In genomic region chr10:61460835-61461234, GRCh38 we compare ENCODE assay signal across 26 cellular contexts. TPM values are rescaled to one million over a fixed set of nuclear protein-coding genes. Genes with fewer than 3 reads are reported as not detected.
DNase-seq lines count a peak whose midpoint lies in the region; ATAC-seq, FAIRE-seq and TF ChIP-seq lines count a peak whose summit lies in the region.
"Had no signal": no experiment of that assay in that cellular context is flagged by ENCODE, and none has a peak within 500 bp of the region (broad histone marks: within the 10 kb centered on the region; RNA-seq: fewer than 3 reads in every experiment).

No MANE protein-coding gene starts in this region.

- TF ChIP-seq POLR2A in K562 (conservative IDR thresholded peaks at IDR 0.05): no peak

- H3K27ac ChIP-seq in Panc1 (ENCODE audit: low read length) (peak overlapping the region; percentile 58; the same call in 1 of the 2 replicates), K562 (ENCODE audit: extremely low read depth, low read depth, low read length) (no peak overlapping the region), foreskin keratinocyte (no peak overlapping the region)
- H3K27ac ChIP-seq: A549; BLaER1 treated with 17β-estradiol and CSF1 and Interleukin-3, amounts not matched to agents 10 nM and 100 nM had no signal

- no peaks in the 10 kb centered on the region for H3K79me2 ChIP-seq in K562 (ENCODE audit: control insufficient read depth, insufficient read depth, low read length)

- BruUV-seq in Panc1 (replicated peaks; lab: Mats Ljungman, UMichigan) (no TSS peak), K562 (replicated peaks; lab: Mats Ljungman, UMichigan) (no TSS peak)

- H2AFZ ChIP-seq in K562 (ENCODE audit: low read depth, low read length): no peak overlapping the region

- FAIRE-seq in K562 (lab: Jason Lieb, UNC): peak; percentile 78
- FAIRE-seq: A549, D721Med, GM12878, GM18507, H54 had no signal

- intact Hi-C loops in Panc1 (cut with micrococcal nuclease; ENCODE audit: unreplicated experiment) (no loop called here), K562 (cut with micrococcal nuclease) (no loop called here)

- POLR2A ChIA-PET in Panc1 (lab: Charles Lee): no interaction called here
- POLR2A ChIA-PET in K562 (lab: Yijun Ruan, JAX): interaction anchor here (0.6 kb wide), 1 partner anchor 124 kb away, joined by 3 read pairs; no protein-coding TSS in a partner anchor

- H3K36me3 ChIP-seq in Panc1 (ENCODE audit: control insufficient read depth, insufficient read depth, low read length) (no peaks in the 10 kb centered on the region), K562 (ENCODE audit: control insufficient read depth, insufficient read depth, low read length) (no peaks in the 10 kb centered on the region)
- H3K36me3 ChIP-seq: BE2C; BLaER1 treated with 17β-estradiol and CSF1 and Interleukin-3, amounts not matched to agents 10 nM and 100 nM; HAP-1 had no signal

- H3K9ac ChIP-seq in K562 (ENCODE audit: insufficient read depth in 1 of 2, low read depth in 2 of 2, low read length in 2 of 2): no peak overlapping the region
- H3K9ac ChIP-seq: BLaER1 treated with 17β-estradiol and CSF1 and Interleukin-3, amounts not matched to agents 10 nM and 100 nM had no signal

- TF ChIP-seq RAD21 in K562 (CRISPR knock-in tag; conservative IDR thresholded peaks at IDR 0.05 in 1 of 2, IDR thresholded peaks at IDR 0.05 in 1 of 2): no peak

- CTCF ChIA-PET in Panc1 (lab: Charles Lee) (no interaction called here), K562 (lab: Yijun Ruan, JAX; ENCODE audit: low intra/inter-chr PET ratio) (no interaction called here)

- no peaks in the 10 kb centered on the region for H4K20me1 ChIP-seq in K562 (replicated peaks; ENCODE audit: control insufficient read depth, insufficient read depth, low read length)
- H4K20me1 ChIP-seq: BLaER1 treated with 17β-estradiol and CSF1 and Interleukin-3, amounts not matched to agents 10 nM and 100 nM had no signal

- H3K9me3 ChIP-seq in Panc1 (ENCODE audit: control insufficient read depth, insufficient read depth, low read depth, low read length): no peaks in the 10 kb centered on the region
- no peaks in the 10 kb centered on the region for H3K9me3 ChIP-seq in K562 (replicated peaks; ENCODE audit: control insufficient read depth, insufficient read depth, low read depth, low read length)
- H3K9me3 ChIP-seq: A549; BE2C; BLaER1 treated with 17β-estradiol and CSF1 and Interleukin-3, amounts not matched to agents 10 nM and 100 nM; HAP-1 had no signal

- H3K9me1 ChIP-seq in K562 (ENCODE audit: control insufficient read depth, insufficient read depth, low read length): no peaks in the 10 kb centered on the region

- peak; percentile 74 for DNase-seq in NCI-H226
- DNase-seq in Panc1 (ENCODE audit: low read depth, low spot score): no peak
- peak in 1 of 4 experiments; percentile 31 for DNase-seq in K562 (ENCODE audit: extremely low read depth in 1 of 4, low spot score in 3 of 4)
- no peak for DNase-seq in NCI-H2029 treated with DMSO at 0.1 percent for 48 hours (lab: John Stamatoyannopoulos, UW)
- DNase-seq in foreskin keratinocyte: no peak
- DNase-seq: 8988T; ACHN; AML-193; BE2C; CD4-positive, alpha-beta T cell; CD8-positive, alpha-beta memory T cell; DMS 273 treated with DMSO at 0.1 percent for 48 hours; DMS79; EL; GDM1; GOT3; HFFc6 had no signal

- H3K27me3 ChIP-seq in Panc1 (ENCODE audit: control insufficient read depth, insufficient read depth, low read length): no peaks in the 10 kb centered on the region
- peaks cover 0 to 5% of the 10 kb centered on the region in 2 experiments; a peak in 2 of 5 replicates for H3K27me3 ChIP-seq in K562 (ENCODE audit: control insufficient read depth in 2 of 2, insufficient read depth in 2 of 2, low read length in 2 of 2)
- peaks cover 3% of the 10 kb centered on the region for H3K27me3 ChIP-seq in foreskin keratinocyte
- H3K27me3 ChIP-seq: BE2C; BLaER1 treated with 17β-estradiol and CSF1 and Interleukin-3, amounts not matched to agents 10 nM and 100 nM had no signal

- H3K4me3 ChIP-seq in Panc1 (ENCODE audit: low read depth in 2 of 2, low read length in 2 of 2) (no peak overlapping the region), K562 (no peak overlapping the region)
- H3K4me3 ChIP-seq: A549; BLaER1 treated with 17β-estradiol and CSF1 and Interleukin-3, amounts not matched to agents 10 nM and 100 nM; GM12878; HAP-1 had no signal

- TF ChIP-seq CTCF in Panc1 (IDR thresholded peaks at IDR 0.05): no peak
- TF ChIP-seq CTCF in K562 (IDR thresholded peaks at IDR 0.05 in 2 of 3, conservative IDR thresholded peaks at IDR 0.05 in 1 of 3; ENCODE audit: insufficient read depth in 2 of 3, low read depth in 1 of 3, low read length in 3 of 3): no peak
- TF ChIP-seq CTCF in foreskin keratinocyte (conservative IDR thresholded peaks at IDR 0.05): no peak

- no peak for ATAC-seq in Panc1
- no peak for ATAC-seq in K562
- no peak for ATAC-seq in foreskin keratinocyte
- no peak for ATAC-seq in GM19328 (IDR thresholded peaks at IDR 0.05; ENCODE audit: unreplicated experiment)
- ATAC-seq: A549, GM12878 had no signal

- TF ChIP-seq EP300 in K562 (IDR thresholded peaks at IDR 0.05; ENCODE audit: low read length): no peak

- in situ Hi-C loops in Panc1 (cut with HindIII; ENCODE audit: low pct_unique_long_range_greater_than_20kb, low sequenced_read_pairs): no loop called here
- in situ Hi-C loops in K562 (cut with MboI): no loop called here

- H3K4me1 ChIP-seq in Panc1 (ENCODE audit: control insufficient read depth, insufficient read depth, low read length) (peaks cover 7% of the 10 kb centered on the region), K562 (replicated peaks in 1 of 2; ENCODE audit: control insufficient read depth in 2 of 2, insufficient read depth in 2 of 2, low read length in 2 of 2) (no peaks in the 10 kb centered on the region), foreskin keratinocyte (no peaks in the 10 kb centered on the region)
- H3K4me1 ChIP-seq: A549, BE2C, HAP-1 had no signal

- no peak overlapping the region for H3K4me2 ChIP-seq in K562 (ENCODE audit: insufficient read depth, low read length)
- H3K4me2 ChIP-seq: A549; BLaER1 treated with 17β-estradiol and CSF1 and Interleukin-3, amounts not matched to agents 10 nM and 100 nM had no signal

TF ChIP-seq in K562, 482 proteins besides CTCF, POLR2A, EP300 and RAD21 (continues in another document):
- TF ChIP-seq ZNF133 (CRISPR knock-in tag; IDR thresholded peaks at IDR 0.05): no peak
- no peak for TF ChIP-seq JUND (IDR thresholded peaks at IDR 0.05; ENCODE audit: borderline replicate concordance, low read depth, low read length)
- peak; percentile 49; the same call in 1 of the 3 replicates for TF ChIP-seq JUND (tag; IDR thresholded peaks at IDR 0.05; ENCODE audit: borderline replicate concordance, low read depth, low read length)
- TF ChIP-seq NFE2 (IDR thresholded peaks at IDR 0.05; ENCODE audit: low read depth): no peak
- TF ChIP-seq RBM15 (IDR thresholded peaks at IDR 0.05; ENCODE audit: insufficient read depth, low read length): no peak
- no peak for TF ChIP-seq TARDBP (IDR thresholded peaks at IDR 0.05)
- TF ChIP-seq POLR2AphosphoS5 (IDR thresholded peaks at IDR 0.05; ENCODE audit: control insufficient read depth, insufficient read depth, low read depth, low read length): no peak
- peak in 1 of 2 experiments; percentile 56; a peak in 1 of 4 replicates for TF ChIP-seq TRIM24 (IDR thresholded peaks at IDR 0.05)
- TF ChIP-seq YBX1 (IDR thresholded peaks at IDR 0.05): no peak
- TF ChIP-seq ETS2 (tag; IDR thresholded peaks at IDR 0.05; ENCODE audit: borderline replicate concordance, poor library complexity, severe bottlenecking): no peak
- TF ChIP-seq POLR2B (IDR thresholded peaks at IDR 0.05; ENCODE audit: low read depth, partially characterized antibody): no peak
- 0 out of 4 replicates have a peak, but pooled peaks of 1 of the 2 experiments have one; percentile 13 for TF ChIP-seq RCOR1 (IDR thresholded peaks at IDR 0.05; ENCODE audit: borderline replicate concordance in 1 of 2, low read depth in 2 of 2, low read length in 2 of 2)
- peak; percentile 87 for TF ChIP-seq FOSL1 (tag; conservative IDR thresholded peaks at IDR 0.05)
- TF ChIP-seq SMARCA4 (IDR thresholded peaks at IDR 0.05): peak; percentile 20; the same call in 1 of the 2 replicates
- no peak for TF ChIP-seq ZNF282 (CRISPR knock-in tag; IDR thresholded peaks at IDR 0.05)
- TF ChIP-seq NCOA6 (IDR thresholded peaks at IDR 0.05): no peak
- TF ChIP-seq MECOM (CRISPR knock-in tag; IDR thresholded peaks at IDR 0.05): no peak
- TF ChIP-seq ESRRA (IDR thresholded peaks at IDR 0.05; ENCODE audit: borderline replicate concordance, low read depth): no peak
- TF ChIP-seq CTBP1 (IDR thresholded peaks at IDR 0.05; ENCODE audit: borderline replicate concordance): peak; percentile 54; the same call in 1 of the 2 replicates
- TF ChIP-seq TAL1 (IDR thresholded peaks at IDR 0.05): peak; percentile 60; the same call in 1 of the 2 replicates
- TF ChIP-seq ZKSCAN8 (CRISPR knock-in tag; IDR thresholded peaks at IDR 0.05): peak; percentile 41; the same call in 1 of the 2 replicates
- peak; percentile 78 for TF ChIP-seq CBFA2T3 (IDR thresholded peaks at IDR 0.05)
- TF ChIP-seq NCOA1 (IDR thresholded peaks at IDR 0.05; ENCODE audit: low read depth): no peak
- no peak for TF ChIP-seq RB1 (IDR thresholded peaks at IDR 0.05; ENCODE audit: low read depth)

RNA-seq across cellular contexts. Expression of gene TMEM26, which starts 7.7 kb away (rescaled TPM):
- total RNA-seq in Panc1 (2021; ENCODE audit: unreplicated experiment) (14.3 TPM), K562 (2014; rRNA removed) (not detected in 2 replicates), K562 (2014; rRNA removed; fragmentation: Illumina TruSeq; extraction: Trizol) (not detected in 2 replicates), K562 (2015; rRNA removed; fragmentation: Illumina TruSeq; extraction: Trizol) (not detected in 2 replicates), K562 (2021) (not detected in 2 replicates), foreskin keratinocyte (not detected in 2 replicates)
- 6.2 TPM for polyA plus RNA-seq in Panc1 (2012; ENCODE audit: insufficient read length)
- total RNA-seq in K562 (2011; cell fraction: chromatin; rRNA removed; ENCODE audit: low replicate concordance): not detected in 2 replicates
- total RNA-seq in K562 (2011; cell fraction: nucleolus; rRNA removed): not detected in 2 replicates
- not detected in 2 replicates for total RNA-seq in K562 (2011; cell fraction: nucleoplasm; rRNA removed)
- polyA plus RNA-seq in K562 (2011; rRNA removed) (not detected in 2 replicates), K562 (2014; fragmentation: Illumina TruSeq; extraction: Trizol) (not detected in 2 replicates), K562 (2014; fragmentation: Nextera tagmentation; extraction: Ambion mirVana) (not detected), K562 (2014; rRNA removed) (not detected in 2 replicates), foreskin keratinocyte (not detected in 2 replicates)
- polyA plus RNA-seq in K562 (2011; cell fraction: cytosol; rRNA removed): not detected in 2 replicates
- polyA plus RNA-seq in K562 (2011; cell fraction: nucleus; rRNA removed): not detected in 2 replicates
- not detected in 2 replicates for polyA plus RNA-seq in K562 (2012)
- polyA minus RNA-seq in K562 (2011; rRNA and poly(A)+ RNA removed): not detected in 2 replicates
- polyA minus RNA-seq in K562 (2011; cell fraction: cytosol; rRNA and poly(A)+ RNA removed): not detected in 2 replicates
- not detected in 2 replicates for polyA minus RNA-seq in K562 (2011; cell fraction: nucleus; rRNA and poly(A)+ RNA removed)
- total RNA-seq: CD4-positive, alpha-beta T cell; CD8-positive, alpha-beta memory T cell; GM12878; HFFc6 had no signal
- polyA plus RNA-seq: CD14-positive monocyte; CD8-positive, alpha-beta memory T cell; GM12878 had no signal

Comparison
In these comparisons a context has a peak if more than half of its experiments do, and no peak if none do; other contexts are left out.
1. RNA of gene TMEM26, which starts 7.7 kb away (total RNA-seq): 14.3 TPM in Panc1 (single experiment); not detected in K562 and not detected in foreskin keratinocyte; every median in the first group is over 10 times any median in the second.